1 cellular context compared by ENCODE assay signal in the genomic region with DNA sequence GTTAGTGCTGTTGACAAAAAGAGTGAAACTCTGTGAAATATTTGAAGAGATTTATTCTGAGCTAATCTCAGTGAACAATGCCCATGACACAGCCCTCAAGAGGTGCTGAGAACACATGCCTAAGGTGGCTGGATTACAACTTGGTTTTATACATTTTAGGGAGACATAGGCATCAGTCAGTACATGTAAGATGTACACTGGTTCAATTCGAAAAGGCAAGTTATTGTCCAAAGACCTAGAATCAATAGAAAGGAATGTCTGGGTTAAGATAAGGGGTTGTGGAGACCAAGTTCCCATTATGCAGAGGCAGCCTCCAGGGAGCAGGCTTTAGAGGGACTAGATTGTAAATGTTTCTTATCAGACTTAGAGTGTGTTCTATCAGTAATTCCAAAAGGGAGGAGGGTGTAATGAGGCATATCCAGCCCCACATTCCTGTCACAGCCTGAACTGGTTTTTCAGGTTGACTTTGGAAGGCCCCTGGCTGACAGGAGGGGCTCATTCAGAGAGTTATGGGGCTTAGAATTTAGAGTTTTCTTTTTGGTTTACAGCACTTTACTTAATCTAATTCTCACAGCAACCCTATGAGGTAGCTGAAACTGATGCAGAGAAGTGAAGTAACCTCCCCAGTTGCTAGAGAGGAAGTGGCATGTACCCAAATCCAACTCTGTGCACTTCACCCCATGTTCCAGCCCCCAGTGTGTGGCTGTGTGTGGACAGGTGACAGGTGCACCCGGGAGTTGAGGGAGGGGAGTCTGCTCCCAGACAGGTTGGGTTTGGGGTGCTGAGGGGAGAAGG.
A peak's percentile ranks its signal among the peaks of the same experiment; 100 is the strongest.
TF ChIP-seq lines count a peak whose summit lies in the region.

No MANE protein-coding gene starts in this region.

TF ChIP-seq in HepG2, 621 proteins besides CTCF, POLR2A, EP300 and RAD21 (continued from another document):
- TF ChIP-seq, protein P1, sequence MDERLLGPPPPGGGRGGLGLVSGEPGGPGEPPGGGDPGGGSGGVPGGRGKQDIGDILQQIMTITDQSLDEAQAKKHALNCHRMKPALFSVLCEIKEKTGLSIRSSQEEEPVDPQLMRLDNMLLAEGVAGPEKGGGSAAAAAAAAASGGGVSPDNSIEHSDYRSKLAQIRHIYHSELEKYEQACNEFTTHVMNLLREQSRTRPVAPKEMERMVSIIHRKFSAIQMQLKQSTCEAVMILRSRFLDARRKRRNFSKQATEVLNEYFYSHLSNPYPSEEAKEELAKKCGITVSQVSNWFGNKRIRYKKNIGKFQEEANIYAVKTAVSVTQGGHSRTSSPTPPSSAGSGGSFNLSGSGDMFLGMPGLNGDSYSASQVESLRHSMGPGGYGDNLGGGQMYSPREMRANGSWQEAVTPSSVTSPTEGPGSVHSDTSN (CRISPR knock-in tag; IDR thresholded peaks at IDR 0.05) = no peak
- TF ChIP-seq, protein P2, sequence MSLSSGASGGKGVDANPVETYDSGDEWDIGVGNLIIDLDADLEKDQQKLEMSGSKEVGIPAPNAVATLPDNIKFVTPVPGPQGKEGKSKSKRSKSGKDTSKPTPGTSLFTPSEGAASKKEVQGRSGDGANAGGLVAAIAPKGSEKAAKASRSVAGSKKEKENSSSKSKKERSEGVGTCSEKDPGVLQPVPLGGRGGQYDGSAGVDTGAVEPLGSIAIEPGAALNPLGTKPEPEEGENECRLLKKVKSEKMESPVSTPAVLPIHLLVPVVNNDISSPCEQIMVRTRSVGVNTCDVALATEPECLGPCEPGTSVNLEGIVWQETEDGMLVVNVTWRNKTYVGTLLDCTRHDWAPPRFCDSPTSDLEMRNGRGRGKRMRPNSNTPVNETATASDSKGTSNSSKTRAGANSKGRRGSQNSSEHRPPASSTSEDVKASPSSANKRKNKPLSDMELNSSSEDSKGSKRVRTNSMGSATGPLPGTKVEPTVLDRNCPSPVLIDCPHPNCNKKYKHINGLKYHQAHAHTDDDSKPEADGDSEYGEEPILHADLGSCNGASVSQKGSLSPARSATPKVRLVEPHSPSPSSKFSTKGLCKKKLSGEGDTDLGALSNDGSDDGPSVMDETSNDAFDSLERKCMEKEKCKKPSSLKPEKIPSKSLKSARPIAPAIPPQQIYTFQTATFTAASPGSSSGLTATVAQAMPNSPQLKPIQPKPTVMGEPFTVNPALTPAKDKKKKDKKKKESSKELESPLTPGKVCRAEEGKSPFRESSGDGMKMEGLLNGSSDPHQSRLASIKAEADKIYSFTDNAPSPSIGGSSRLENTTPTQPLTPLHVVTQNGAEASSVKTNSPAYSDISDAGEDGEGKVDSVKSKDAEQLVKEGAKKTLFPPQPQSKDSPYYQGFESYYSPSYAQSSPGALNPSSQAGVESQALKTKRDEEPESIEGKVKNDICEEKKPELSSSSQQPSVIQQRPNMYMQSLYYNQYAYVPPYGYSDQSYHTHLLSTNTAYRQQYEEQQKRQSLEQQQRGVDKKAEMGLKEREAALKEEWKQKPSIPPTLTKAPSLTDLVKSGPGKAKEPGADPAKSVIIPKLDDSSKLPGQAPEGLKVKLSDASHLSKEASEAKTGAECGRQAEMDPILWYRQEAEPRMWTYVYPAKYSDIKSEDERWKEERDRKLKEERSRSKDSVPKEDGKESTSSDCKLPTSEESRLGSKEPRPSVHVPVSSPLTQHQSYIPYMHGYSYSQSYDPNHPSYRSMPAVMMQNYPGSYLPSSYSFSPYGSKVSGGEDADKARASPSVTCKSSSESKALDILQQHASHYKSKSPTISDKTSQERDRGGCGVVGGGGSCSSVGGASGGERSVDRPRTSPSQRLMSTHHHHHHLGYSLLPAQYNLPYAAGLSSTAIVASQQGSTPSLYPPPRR (CRISPR knock-in tag; IDR thresholded peaks at IDR 0.05; ENCODE audit: borderline replicate concordance) = no peak
- TF ChIP-seq ZNF337 (CRISPR knock-in tag; IDR thresholded peaks at IDR 0.05; ENCODE audit: borderline replicate concordance, low read depth) (0 out of 2 replicates have a peak, but pooled peaks have one; percentile 49), ZNF598 (CRISPR knock-in tag; IDR thresholded peaks at IDR 0.05; ENCODE audit: borderline replicate concordance) (0 out of 2 replicates have a peak, but pooled peaks have one; percentile 44), SIN3B (IDR thresholded peaks at IDR 0.05; ENCODE audit: low read length) (no peak)
